In the genomic region with DNA sequence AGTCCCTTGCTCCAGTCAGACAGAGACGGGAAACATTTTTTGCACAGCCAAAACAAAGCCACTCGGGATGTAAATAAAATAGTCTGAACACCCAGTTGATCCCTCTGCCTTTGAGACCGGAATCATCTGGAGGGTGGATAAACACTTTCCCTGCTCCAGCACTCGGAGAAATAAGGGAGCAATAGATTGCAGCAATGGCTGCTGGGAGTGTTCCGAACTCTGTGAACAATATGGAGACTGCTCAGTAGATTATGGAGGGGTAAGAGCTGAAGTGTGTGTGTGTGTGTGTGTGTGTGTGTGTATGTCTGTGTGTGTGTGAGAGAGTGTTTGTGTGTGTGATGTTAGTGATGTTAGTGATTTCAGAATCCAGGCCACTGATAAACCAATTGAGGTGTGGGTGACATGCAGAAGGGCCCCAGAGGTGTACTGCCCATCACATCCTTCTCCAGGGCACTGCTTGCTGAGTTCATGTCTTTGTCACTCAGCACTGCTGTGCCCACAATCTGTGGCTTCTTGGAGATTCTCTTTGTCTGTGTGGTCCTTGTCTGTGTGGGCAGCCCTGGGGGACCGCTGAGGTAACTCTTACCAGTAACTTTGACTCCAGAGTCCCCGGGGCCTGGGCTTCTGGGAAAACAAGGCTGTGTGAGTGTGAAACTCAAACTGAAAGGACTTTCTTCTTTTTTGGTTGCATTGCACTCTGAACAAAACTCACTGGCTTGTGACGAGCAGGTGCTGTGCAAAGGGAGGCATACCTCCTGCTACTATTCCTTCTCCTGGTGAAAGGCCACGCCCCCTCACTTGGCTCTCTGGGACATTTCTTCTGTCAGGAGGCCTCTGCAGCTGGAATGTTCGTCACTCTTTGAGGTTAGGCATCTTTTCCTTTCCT, we compare ENCODE assay signal across 9 cellular contexts. TPM values are rescaled to one million over a fixed set of nuclear protein-coding genes. Genes with fewer than 3 reads are reported as not detected.
A peak's percentile ranks its signal among the peaks of the same experiment; 100 is the strongest.
DNase-seq lines count a peak whose midpoint lies in the region; ATAC-seq, FAIRE-seq and TF ChIP-seq lines count a peak whose summit lies in the region.
"Had no signal": no experiment of that assay in that cellular context is flagged by ENCODE, and none has a peak within 500 bp of the region (broad histone marks: within the 10 kb centered on the region; RNA-seq: fewer than 3 reads in every experiment).

No MANE protein-coding gene starts in this region.

- DNase-seq in GM10266 (ENCODE audit: extremely low spot score) = peak; percentile 55
- peak; percentile 78 for DNase-seq in activated CD8-positive, alpha-beta T cell treated with anti-CD3 and anti-CD28 coated beads for 36 hours
- no peak for DNase-seq in central memory CD4-positive, alpha-beta T cell
- no peak for DNase-seq in urothelium cell line (ENCODE audit: low spot score)
- DNase-seq in caudate nucleus (lab: John Stamatoyannopoulos, UW) = no peak
- DNase-seq in HT-29 (ENCODE audit: low spot score) = no peak
- DNase-seq: activated gamma-delta T cell had no signal

- POLR2A ChIA-PET in activated CD8-positive, alpha-beta T cell treated with anti-CD3 and anti-CD28 coated beads for 36 hours (lab: Charles Lee) = interaction anchor here (1.5 to 3.8 kb wide), 2 partner anchors 12 to 114 kb away, joined by 3 to 32 read pairs; no protein-coding TSS in a partner anchor

- CTCF ChIA-PET in activated CD8-positive, alpha-beta T cell treated with anti-CD3 and anti-CD28 coated beads for 36 hours (lab: Charles Lee) = interaction anchor here (1.6 to 5.9 kb wide), 2 partner anchors 16 to 109 kb away, joined by 3 to 82 read pairs; no protein-coding TSS in a partner anchor

- H3K36me3 Mint-ChIP-seq in activated CD8-positive, alpha-beta T cell treated with anti-CD3 and anti-CD28 coated beads for 36 hours (ENCODE audit: low read depth) = peaks cover 3% of the 10 kb centered on the region

- FAIRE-seq in urothelium cell line (lab: Jason Lieb, UNC) = no peak

- no peak overlapping the region for H3K4me3 Mint-ChIP-seq in activated CD8-positive, alpha-beta T cell treated with anti-CD3 and anti-CD28 coated beads for 36 hours

- H3K27ac ChIP-seq in caudate nucleus (ENCODE audit: low read depth, low read length) = no peak overlapping the region

- H3K9me3 Mint-ChIP-seq in activated CD8-positive, alpha-beta T cell treated with anti-CD3 and anti-CD28 coated beads for 36 hours = peaks cover 4% of the 10 kb centered on the region

- no peaks in the 10 kb centered on the region for H3K27me3 Mint-ChIP-seq in activated CD8-positive, alpha-beta T cell treated with anti-CD3 and anti-CD28 coated beads for 36 hours

- intact Hi-C loops in activated CD8-positive, alpha-beta T cell treated with anti-CD3 and anti-CD28 coated beads for 36 hours (cut with micrococcal nuclease) = no loop called here

- H3K4me1 Mint-ChIP-seq in activated CD8-positive, alpha-beta T cell treated with anti-CD3 and anti-CD28 coated beads for 36 hours (ENCODE audit: low read depth) = peaks cover 54% of the 10 kb centered on the region

- ATAC-seq in GM19324 (IDR thresholded peaks at IDR 0.05; ENCODE audit: low FRiP score, unreplicated experiment) (peak; percentile 58), HG03064 (IDR thresholded peaks at IDR 0.05; ENCODE audit: low read depth, unreplicated experiment) (peak; percentile 57)
- peak; percentile 53 for ATAC-seq in activated CD8-positive, alpha-beta T cell treated with anti-CD3 and anti-CD28 coated beads for 36 hours

- peak overlapping the region; percentile 11 for H3K27ac Mint-ChIP-seq in activated CD8-positive, alpha-beta T cell treated with anti-CD3 and anti-CD28 coated beads for 36 hours

- no peak for TF ChIP-seq CTCF in GM10266 (IDR thresholded peaks at IDR 0.05; ENCODE audit: control insufficient read depth, insufficient read depth, low read depth, missing control alignments)
- no peak for TF ChIP-seq CTCF in activated CD8-positive, alpha-beta T cell treated with anti-CD3 and anti-CD28 coated beads for 36 hours (IDR thresholded peaks at IDR 0.05)

RNA-seq across cellular contexts. Expression of gene CRYGS, which starts 23.0 kb away (rescaled TPM):
- 1 to 10 TPM; 1.4 to 2.6 TPM for total RNA-seq in activated CD8-positive, alpha-beta T cell treated with anti-CD3 and anti-CD28 coated beads for 36 hours
- total RNA-seq in HT-29 (2014; rRNA removed; shearing (Covaris generic)) = 0.28 and 0.86 TPM in 2 replicates

RNA-seq across cellular contexts. Expression of gene TBCCD1, which starts 45.9 kb away (rescaled TPM):
- 10 to 100 TPM in 1 of 2 experiments, 1 to 10 TPM in 1; 9.8 to 10.8 TPM for total RNA-seq in activated CD8-positive, alpha-beta T cell treated with anti-CD3 and anti-CD28 coated beads for 36 hours
- 7.0 and 8.8 TPM in 2 replicates for total RNA-seq in HT-29 (2014; rRNA removed; shearing (Covaris generic))

RNA-seq across cellular contexts. Expression of gene DNAJB11, which starts 49.3 kb away (rescaled TPM):
- 10 to 100 TPM; 30.0 to 31.5 TPM for total RNA-seq in activated CD8-positive, alpha-beta T cell treated with anti-CD3 and anti-CD28 coated beads for 36 hours
- 63.5 and 71.3 TPM in 2 replicates for total RNA-seq in HT-29 (2014; rRNA removed; shearing (Covaris generic))

Comparison
In these comparisons a context has a peak if more than half of its experiments do, and no peak if none do; other contexts are left out.
1. DNase-seq: peak in GM10266 (single experiment) and activated CD8-positive, alpha-beta T cell treated with anti-CD3 and anti-CD28 coated beads for 36 hours (single experiment); none in central memory CD4-positive, alpha-beta T cell (single experiment), urothelium cell line (single experiment), caudate nucleus (0 of 61) and HT-29 (single experiment).
2. Peak in every context shown above with its lines, with median percentiles within 50 percentile points of each other: ATAC-seq.